14 cellular contexts compared by ENCODE assay signal in the genomic region with DNA sequence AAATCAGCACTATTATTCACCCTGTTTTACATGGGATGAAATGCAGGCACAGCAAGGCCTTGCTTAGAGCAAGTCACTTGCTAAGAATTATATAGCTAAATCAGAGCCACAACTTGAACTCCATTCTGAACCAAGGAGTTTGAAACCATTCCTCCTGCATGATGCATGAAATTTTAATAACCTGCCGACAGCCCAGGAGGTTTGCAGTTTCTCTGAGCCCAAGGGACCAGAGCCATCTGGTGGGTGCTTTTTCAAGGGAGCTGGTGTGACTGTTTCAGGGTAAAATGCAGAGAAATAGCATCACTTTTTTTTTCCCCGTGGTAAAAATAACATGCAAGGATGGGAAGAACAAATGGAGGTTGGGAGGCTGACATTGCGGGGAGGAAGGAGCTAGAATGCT. TPM values are rescaled to one million over a fixed set of nuclear protein-coding genes. Genes with fewer than 3 reads are reported as not detected.
DNase-seq lines count a peak whose midpoint lies in the region; ATAC-seq and TF ChIP-seq lines count a peak whose summit lies in the region.
"Had no signal": no experiment of that assay in that cellular context is flagged by ENCODE, and none has a peak within 500 bp of the region (broad histone marks: within the 10 kb centered on the region; RNA-seq: fewer than 3 reads in every experiment).

No MANE protein-coding gene starts in this region.

- POLR2A ChIA-PET in naive thymus-derived CD8-positive, alpha-beta T cell (lab: Charles Lee), result no interaction called here

- ATAC-seq in heart left ventricle (peak in 3 of 4 donors; percentile 27 to 56 (median 30)), HG02970 (IDR thresholded peaks at IDR 0.05; ENCODE audit: low FRiP score, unreplicated experiment) (no peak), HG02885 (IDR thresholded peaks at IDR 0.05; ENCODE audit: poor library complexity, unreplicated experiment) (no peak)
- ATAC-seq in naive thymus-derived CD8-positive, alpha-beta T cell, result no peak
- ATAC-seq: activated T-helper 17 cell treated with anti-CD3 and anti-CD28 coated beads, Interleukin-2, amount 50 U/mL, for 72 hours had no signal

- peaks cover 0 to 73% (median 25%) of the 10 kb centered on the region in 12 donors for H3K4me1 ChIP-seq in heart left ventricle
- H3K4me1 ChIP-seq in muscle layer of duodenum (ENCODE audit: control insufficient read depth in 1 of 2, insufficient read depth in 2 of 2, low read length in 2 of 2), result peaks cover 5 to 19% of the 10 kb centered on the region in 2 donors
- no peaks in the 10 kb centered on the region for H3K4me1 ChIP-seq in H9 (ENCODE audit: insufficient read depth, low read length)
- H3K4me1 ChIP-seq: colonic mucosa had no signal

- peaks cover 11% of the 10 kb centered on the region in 2 experiments for H3K4me1 Mint-ChIP-seq in H9
- peaks cover 0 to 1% (median 0%) of the 10 kb centered on the region in 4 donors for H3K4me1 Mint-ChIP-seq in naive thymus-derived CD8-positive, alpha-beta T cell
- H3K4me1 Mint-ChIP-seq: activated T-helper 17 cell treated with anti-CD3 and anti-CD28 coated beads, Interleukin-2, amount 50 U/mL, for 72 hours had no signal

- H2BK20ac ChIP-seq in H9 (ENCODE audit: low read depth, low read length, poor library complexity, severe bottlenecking), result no peak overlapping the region

- no peak overlapping the region for H2AFZ ChIP-seq in H9 (ENCODE audit: low read length)

- H3K9ac ChIP-seq in H9 (ENCODE audit: extremely low read depth, insufficient read length, low read length), result no peak overlapping the region

- H3K79me2 ChIP-seq in H9 (ENCODE audit: insufficient read depth, low read length), result no peaks in the 10 kb centered on the region

- H3K9me3 ChIP-seq in heart left ventricle (no peaks in the 10 kb centered on the region), muscle layer of duodenum (ENCODE audit: control insufficient read depth in 1 of 2, low read length in 2 of 2) (no peaks in the 10 kb centered on the region), H9 (ENCODE audit: control insufficient read depth, low read depth, low read length) (no peaks in the 10 kb centered on the region)
- H3K9me3 ChIP-seq: colonic mucosa had no signal

- H3K14ac ChIP-seq in H9 (ENCODE audit: insufficient read depth, low read length), result no peak overlapping the region

- H2BK5ac ChIP-seq in H9 (ENCODE audit: insufficient read length, low read length), result no peak overlapping the region

- H3K4me3 Mint-ChIP-seq in H9, result no peak overlapping the region
- H3K4me3 Mint-ChIP-seq in naive thymus-derived CD8-positive, alpha-beta T cell, result no peak overlapping the region
- H3K4me3 Mint-ChIP-seq: activated T-helper 17 cell treated with anti-CD3 and anti-CD28 coated beads, Interleukin-2, amount 50 U/mL, for 72 hours had no signal

- no peaks in the 10 kb centered on the region for H3K23me2 ChIP-seq in H9 (ENCODE audit: insufficient read length, low read depth, low read length, poor library complexity, severe bottlenecking)

- intact Hi-C loops in heart left ventricle (cut with DNase I), result no loop called here
- intact Hi-C loops in cardiac septum (cut with DNase I), result no loop called here

- DNase-seq in heart left ventricle (no peak), cardiac septum (ENCODE audit: low spot score) (no peak), coronary artery (ENCODE audit: low spot score) (no peak), H9 (no peak)
- no peak for DNase-seq in naive thymus-derived CD8-positive, alpha-beta T cell
- DNase-seq: ACHN; activated CD4-positive, CD25-positive, alpha-beta regulatory T cell treated with anti-CD3 and anti-CD28 coated beads, Interleukin-2, amount 50 U/mL, for 72 hours; colonic mucosa had no signal

- H3K36me3 Mint-ChIP-seq in H9 (ENCODE audit: insufficient read depth in 1 of 3, low read depth in 3 of 3), result no peaks in the 10 kb centered on the region; a peak in 1 of 7 replicates
- no peaks in the 10 kb centered on the region for H3K36me3 Mint-ChIP-seq in naive thymus-derived CD8-positive, alpha-beta T cell

- no peak overlapping the region for H4K8ac ChIP-seq in H9 (replicated peaks; ENCODE audit: insufficient read length, low read depth, low read length)

- peak in 5 of 12 donors; percentile 20 to 46 (median 27) for TF ChIP-seq CTCF in heart left ventricle (IDR thresholded peaks at IDR 0.05)
- TF ChIP-seq CTCF in coronary artery (IDR thresholded peaks at IDR 0.05), result no peak
- TF ChIP-seq CTCF in H9 (conservative IDR thresholded peaks at IDR 0.05), result no peak

- no peaks in the 10 kb centered on the region for H3K9me3 Mint-ChIP-seq in H9
- no peaks in the 10 kb centered on the region for H3K9me3 Mint-ChIP-seq in naive thymus-derived CD8-positive, alpha-beta T cell
- H3K9me3 Mint-ChIP-seq: activated T-helper 17 cell treated with anti-CD3 and anti-CD28 coated beads, Interleukin-2, amount 50 U/mL, for 72 hours had no signal

- no peak overlapping the region for H2BK15ac ChIP-seq in H9 (ENCODE audit: low read depth, low read length)

- no peak overlapping the region for H4K5ac ChIP-seq in H9 (ENCODE audit: insufficient read length, low read depth, low read length)

- H3K4me3 ChIP-seq in heart left ventricle (no peak overlapping the region), coronary artery (no peak overlapping the region), muscle layer of duodenum (ENCODE audit: low read depth in 1 of 2, low read length in 2 of 2) (no peak overlapping the region)
- H3K4me3 ChIP-seq: colonic mucosa, lung, SK-N-MC had no signal

- H3K27ac Mint-ChIP-seq in H9, result no peak overlapping the region; a peak in 1 of 7 replicates
- H3K27ac Mint-ChIP-seq in naive thymus-derived CD8-positive, alpha-beta T cell, result no peak overlapping the region
- H3K27ac Mint-ChIP-seq: activated T-helper 17 cell treated with anti-CD3 and anti-CD28 coated beads, Interleukin-2, amount 50 U/mL, for 72 hours had no signal

- H3K36me3 ChIP-seq in heart left ventricle, result no peaks in the 10 kb centered on the region
- no peaks in the 10 kb centered on the region for H3K36me3 ChIP-seq in muscle layer of duodenum (ENCODE audit: control insufficient read depth in 1 of 2, insufficient read depth in 2 of 2, low read length in 2 of 2)
- H3K36me3 ChIP-seq: colonic mucosa had no signal

- whole genome bisulfite sequencing in heart left ventricle, 4 donors, result 57 to 65% (median 62%) methylated on average over 3 of the region's 3 CpGs
- no CpG with 5 or more reads among the region's 3 CpGs for WGBS in H9 (ENCODE audit: extremely low coverage, insufficient read length, low lambda C conversion rate)

- H3K23ac ChIP-seq in H9 (ENCODE audit: insufficient read length, low read depth, low read length), result no peak overlapping the region

- no peak overlapping the region for H2BK12ac ChIP-seq in H9 (ENCODE audit: insufficient read length, low read depth, low read length)

- H3K18ac ChIP-seq in H9 (ENCODE audit: insufficient read length, low read depth, low read length), result no peak overlapping the region

- H3K56ac ChIP-seq in H9 (ENCODE audit: insufficient read length, low read depth, low read length), result no peak overlapping the region

- H2BK120ac ChIP-seq in H9 (ENCODE audit: low read depth, low read length, poor library complexity, severe bottlenecking), result no peak overlapping the region

- H4K91ac ChIP-seq in H9 (ENCODE audit: insufficient read length, low read depth, low read length), result no peak overlapping the region

- no peaks in the 10 kb centered on the region for H4K20me1 ChIP-seq in H9 (ENCODE audit: control insufficient read depth, insufficient read depth, insufficient read length)

- H3K27ac ChIP-seq in heart left ventricle (peak overlapping the region in 9 of 12 donors; percentile 18 to 71 (median 52)), coronary artery (peak overlapping the region; percentile 86 to 95), muscle layer of duodenum (ENCODE audit: low read length) (peak overlapping the region; percentile 42), H9 (ENCODE audit: insufficient read length, low read depth, low read length) (no peak overlapping the region)
- H3K27ac ChIP-seq: colonic mucosa, SK-N-MC had no signal

- H3K4ac ChIP-seq in H9 (ENCODE audit: low read depth, low read length), result no peak overlapping the region

- no peaks in the 10 kb centered on the region for H3K79me1 ChIP-seq in H9 (ENCODE audit: insufficient read depth, low read depth, low read length, poor library complexity, severe bottlenecking)

- H3K27me3 ChIP-seq in heart left ventricle (no peaks in the 10 kb centered on the region), muscle layer of duodenum (ENCODE audit: low read depth, low read length) (no peaks in the 10 kb centered on the region), H9 (ENCODE audit: insufficient read depth, low read length) (no peaks in the 10 kb centered on the region; the same call in 1 of the 2 replicates)
- H3K27me3 ChIP-seq: colonic mucosa had no signal

- H3T11ph ChIP-seq in H9 (ENCODE audit: low read length), result no peak overlapping the region

- H3K27me3 Mint-ChIP-seq in H9 (ENCODE audit: low read depth), result peaks cover 8% of the 10 kb centered on the region
- peaks cover 0 to 10% (median 0%) of the 10 kb centered on the region in 5 donors for H3K27me3 Mint-ChIP-seq in naive thymus-derived CD8-positive, alpha-beta T cell
- H3K27me3 Mint-ChIP-seq: activated T-helper 17 cell treated with anti-CD3 and anti-CD28 coated beads, Interleukin-2, amount 50 U/mL, for 72 hours had no signal

- no peak for TF ChIP-seq POLR2A in heart left ventricle (IDR thresholded peaks at IDR 0.05)

- no peak overlapping the region for H2AK5ac ChIP-seq in H9 (ENCODE audit: insufficient read length, low read length)

- H3K4me2 ChIP-seq in H9 (ENCODE audit: insufficient read depth, insufficient read length, low read length), result no peak overlapping the region

RNA-seq across cellular contexts. Expression of a gene that starts 22.9 kb away (rescaled TPM):
- total RNA-seq in heart left ventricle (10 to 100 TPM; 12.3 to 46.5 (median 25.4) TPM), cardiac septum (50.8 TPM), H9 (2021) (41.0 and 46.3 TPM in 2 replicates)
- polyA plus RNA-seq in heart left ventricle, result 10 to 100 TPM in 1 of 2 donors, 1 to 10 TPM in 1; 7.6 to 20.2 TPM
- 1 to 10 TPM; 2.1 to 4.2 TPM for total RNA-seq in naive thymus-derived CD8-positive, alpha-beta T cell
- polyA plus RNA-seq in naive thymus-derived CD8-positive, alpha-beta T cell, result under 1 TPM in 2 of 3 donors, not detected in 1; 0.06 to 0.16 TPM

Comparison
In these comparisons a context has a peak if more than half of its experiments do, and no peak if none do; other contexts are left out.
1. ATAC-seq: peak in heart left ventricle (3 of 4); none in HG02970 (single experiment), HG02885 (single experiment) and naive thymus-derived CD8-positive, alpha-beta T cell (0 of 2).